In the genomic region with DNA sequence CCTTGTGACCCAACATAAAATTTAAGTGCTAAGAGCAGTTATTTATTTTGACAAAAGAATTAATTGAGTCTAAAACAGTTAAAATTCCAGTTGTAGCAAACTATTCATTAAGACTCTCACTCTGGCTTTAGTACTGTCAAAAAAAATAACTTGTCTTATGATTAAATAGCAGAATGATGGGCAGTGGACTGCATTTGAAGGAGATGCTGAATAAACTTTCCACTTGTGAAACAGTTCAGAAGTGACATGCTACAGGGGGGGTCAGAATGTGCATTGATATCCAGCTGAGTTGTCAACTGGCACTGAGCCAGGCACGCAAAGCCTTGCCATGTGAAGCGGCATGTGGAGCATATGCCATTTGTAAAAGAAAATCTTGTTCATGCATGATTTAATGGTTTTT, we compare ENCODE assay signal across 1 cellular context.
TF ChIP-seq lines count a peak whose summit lies in the region.

No MANE protein-coding gene starts in this region.

TF ChIP-seq in HEK293, 187 proteins besides CTCF, POLR2A, EP300 and RAD21 (continued from another document and continues in another):
- TF ChIP-seq, protein P1, sequence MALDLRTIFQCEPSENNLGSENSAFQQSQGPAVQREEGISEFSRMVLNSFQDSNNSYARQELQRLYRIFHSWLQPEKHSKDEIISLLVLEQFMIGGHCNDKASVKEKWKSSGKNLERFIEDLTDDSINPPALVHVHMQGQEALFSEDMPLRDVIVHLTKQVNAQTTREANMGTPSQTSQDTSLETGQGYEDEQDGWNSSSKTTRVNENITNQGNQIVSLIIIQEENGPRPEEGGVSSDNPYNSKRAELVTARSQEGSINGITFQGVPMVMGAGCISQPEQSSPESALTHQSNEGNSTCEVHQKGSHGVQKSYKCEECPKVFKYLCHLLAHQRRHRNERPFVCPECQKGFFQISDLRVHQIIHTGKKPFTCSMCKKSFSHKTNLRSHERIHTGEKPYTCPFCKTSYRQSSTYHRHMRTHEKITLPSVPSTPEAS (tag by site-specific recombination; IDR thresholded peaks at IDR 0.05), result peak; percentile 12; the same call in 1 of the 2 replicates
- TF ChIP-seq, protein P2, sequence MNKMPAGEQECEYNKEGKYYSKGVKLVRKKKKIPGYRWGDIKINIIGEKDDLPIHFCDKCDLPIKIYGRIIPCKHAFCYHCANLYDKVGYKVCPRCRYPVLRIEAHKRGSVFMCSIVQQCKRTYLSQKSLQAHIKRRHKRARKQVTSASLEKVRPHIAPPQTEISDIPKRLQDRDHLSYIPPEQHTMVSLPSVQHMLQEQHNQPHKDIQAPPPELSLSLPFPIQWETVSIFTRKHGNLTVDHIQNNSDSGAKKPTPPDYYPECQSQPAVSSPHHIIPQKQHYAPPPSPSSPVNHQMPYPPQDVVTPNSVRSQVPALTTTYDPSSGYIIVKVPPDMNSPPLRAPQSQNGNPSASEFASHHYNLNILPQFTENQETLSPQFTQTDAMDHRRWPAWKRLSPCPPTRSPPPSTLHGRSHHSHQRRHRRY (tag by site-specific recombination; IDR thresholded peaks at IDR 0.05), result 0 out of 2 replicates have a peak, but pooled peaks have one; percentile 18
- no peak for TF ChIP-seq KLF16 (tag by site-specific recombination; IDR thresholded peaks at IDR 0.05)
- TF ChIP-seq, protein P3, sequence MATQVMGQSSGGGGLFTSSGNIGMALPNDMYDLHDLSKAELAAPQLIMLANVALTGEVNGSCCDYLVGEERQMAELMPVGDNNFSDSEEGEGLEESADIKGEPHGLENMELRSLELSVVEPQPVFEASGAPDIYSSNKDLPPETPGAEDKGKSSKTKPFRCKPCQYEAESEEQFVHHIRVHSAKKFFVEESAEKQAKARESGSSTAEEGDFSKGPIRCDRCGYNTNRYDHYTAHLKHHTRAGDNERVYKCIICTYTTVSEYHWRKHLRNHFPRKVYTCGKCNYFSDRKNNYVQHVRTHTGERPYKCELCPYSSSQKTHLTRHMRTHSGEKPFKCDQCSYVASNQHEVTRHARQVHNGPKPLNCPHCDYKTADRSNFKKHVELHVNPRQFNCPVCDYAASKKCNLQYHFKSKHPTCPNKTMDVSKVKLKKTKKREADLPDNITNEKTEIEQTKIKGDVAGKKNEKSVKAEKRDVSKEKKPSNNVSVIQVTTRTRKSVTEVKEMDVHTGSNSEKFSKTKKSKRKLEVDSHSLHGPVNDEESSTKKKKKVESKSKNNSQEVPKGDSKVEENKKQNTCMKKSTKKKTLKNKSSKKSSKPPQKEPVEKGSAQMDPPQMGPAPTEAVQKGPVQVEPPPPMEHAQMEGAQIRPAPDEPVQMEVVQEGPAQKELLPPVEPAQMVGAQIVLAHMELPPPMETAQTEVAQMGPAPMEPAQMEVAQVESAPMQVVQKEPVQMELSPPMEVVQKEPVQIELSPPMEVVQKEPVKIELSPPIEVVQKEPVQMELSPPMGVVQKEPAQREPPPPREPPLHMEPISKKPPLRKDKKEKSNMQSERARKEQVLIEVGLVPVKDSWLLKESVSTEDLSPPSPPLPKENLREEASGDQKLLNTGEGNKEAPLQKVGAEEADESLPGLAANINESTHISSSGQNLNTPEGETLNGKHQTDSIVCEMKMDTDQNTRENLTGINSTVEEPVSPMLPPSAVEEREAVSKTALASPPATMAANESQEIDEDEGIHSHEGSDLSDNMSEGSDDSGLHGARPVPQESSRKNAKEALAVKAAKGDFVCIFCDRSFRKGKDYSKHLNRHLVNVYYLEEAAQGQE (tag by site-specific recombination; IDR thresholded peaks at IDR 0.05), result no peak
- TF ChIP-seq, protein P4, sequence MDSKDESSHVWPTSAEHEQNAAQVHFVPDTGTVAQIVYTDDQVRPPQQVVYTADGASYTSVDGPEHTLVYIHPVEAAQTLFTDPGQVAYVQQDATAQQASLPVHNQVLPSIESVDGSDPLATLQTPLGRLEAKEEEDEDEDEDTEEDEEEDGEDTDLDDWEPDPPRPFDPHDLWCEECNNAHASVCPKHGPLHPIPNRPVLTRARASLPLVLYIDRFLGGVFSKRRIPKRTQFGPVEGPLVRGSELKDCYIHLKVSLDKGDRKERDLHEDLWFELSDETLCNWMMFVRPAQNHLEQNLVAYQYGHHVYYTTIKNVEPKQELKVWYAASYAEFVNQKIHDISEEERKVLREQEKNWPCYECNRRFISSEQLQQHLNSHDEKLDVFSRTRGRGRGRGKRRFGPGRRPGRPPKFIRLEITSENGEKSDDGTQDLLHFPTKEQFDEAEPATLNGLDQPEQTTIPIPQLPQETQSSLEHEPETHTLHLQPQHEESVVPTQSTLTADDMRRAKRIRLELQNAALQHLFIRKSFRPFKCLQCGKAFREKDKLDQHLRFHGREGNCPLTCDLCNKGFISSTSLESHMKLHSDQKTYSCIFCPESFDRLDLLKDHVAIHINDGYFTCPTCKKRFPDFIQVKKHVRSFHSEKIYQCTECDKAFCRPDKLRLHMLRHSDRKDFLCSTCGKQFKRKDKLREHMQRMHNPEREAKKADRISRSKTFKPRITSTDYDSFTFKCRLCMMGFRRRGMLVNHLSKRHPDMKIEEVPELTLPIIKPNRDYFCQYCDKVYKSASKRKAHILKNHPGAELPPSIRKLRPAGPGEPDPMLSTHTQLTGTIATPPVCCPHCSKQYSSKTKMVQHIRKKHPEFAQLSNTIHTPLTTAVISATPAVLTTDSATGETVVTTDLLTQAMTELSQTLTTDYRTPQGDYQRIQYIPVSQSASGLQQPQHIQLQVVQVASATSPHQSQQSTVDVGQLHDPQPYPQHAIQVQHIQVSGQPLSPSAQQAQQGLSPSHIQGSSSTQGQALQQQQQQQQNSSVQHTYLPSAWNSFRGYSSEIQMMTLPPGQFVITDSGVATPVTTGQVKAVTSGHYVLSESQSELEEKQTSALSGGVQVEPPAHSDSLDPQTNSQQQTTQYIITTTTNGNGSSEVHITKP (tag by site-specific recombination; IDR thresholded peaks at IDR 0.05), result peak; percentile 50
- TF ChIP-seq ZNF596 (tag by site-specific recombination; IDR thresholded peaks at IDR 0.05), result no peak
- no peak for TF ChIP-seq ZNF521 (tag by site-specific recombination; IDR thresholded peaks at IDR 0.05)
- 0 out of 2 replicates have a peak, but pooled peaks have one; percentile 43 for TF ChIP-seq ZFP69B (tag by site-specific recombination; IDR thresholded peaks at IDR 0.05)
- TF ChIP-seq ZNF548 (tag by site-specific recombination; IDR thresholded peaks at IDR 0.05), result no peak
- TF ChIP-seq, protein P5, sequence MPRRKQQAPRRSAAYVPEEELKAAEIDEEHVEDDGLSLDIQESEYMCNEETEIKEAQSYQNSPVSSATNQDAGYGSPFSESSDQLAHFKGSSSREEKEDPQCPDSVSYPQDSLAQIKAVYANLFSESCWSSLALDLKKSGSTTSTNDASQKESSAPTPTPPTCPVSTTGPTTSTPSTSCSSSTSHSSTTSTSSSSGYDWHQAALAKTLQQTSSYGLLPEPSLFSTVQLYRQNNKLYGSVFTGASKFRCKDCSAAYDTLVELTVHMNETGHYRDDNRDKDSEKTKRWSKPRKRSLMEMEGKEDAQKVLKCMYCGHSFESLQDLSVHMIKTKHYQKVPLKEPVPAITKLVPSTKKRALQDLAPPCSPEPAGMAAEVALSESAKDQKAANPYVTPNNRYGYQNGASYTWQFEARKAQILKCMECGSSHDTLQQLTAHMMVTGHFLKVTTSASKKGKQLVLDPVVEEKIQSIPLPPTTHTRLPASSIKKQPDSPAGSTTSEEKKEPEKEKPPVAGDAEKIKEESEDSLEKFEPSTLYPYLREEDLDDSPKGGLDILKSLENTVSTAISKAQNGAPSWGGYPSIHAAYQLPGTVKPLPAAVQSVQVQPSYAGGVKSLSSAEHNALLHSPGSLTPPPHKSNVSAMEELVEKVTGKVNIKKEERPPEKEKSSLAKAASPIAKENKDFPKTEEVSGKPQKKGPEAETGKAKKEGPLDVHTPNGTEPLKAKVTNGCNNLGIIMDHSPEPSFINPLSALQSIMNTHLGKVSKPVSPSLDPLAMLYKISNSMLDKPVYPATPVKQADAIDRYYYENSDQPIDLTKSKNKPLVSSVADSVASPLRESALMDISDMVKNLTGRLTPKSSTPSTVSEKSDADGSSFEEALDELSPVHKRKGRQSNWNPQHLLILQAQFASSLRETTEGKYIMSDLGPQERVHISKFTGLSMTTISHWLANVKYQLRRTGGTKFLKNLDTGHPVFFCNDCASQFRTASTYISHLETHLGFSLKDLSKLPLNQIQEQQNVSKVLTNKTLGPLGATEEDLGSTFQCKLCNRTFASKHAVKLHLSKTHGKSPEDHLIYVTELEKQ (tag by site-specific recombination; IDR thresholded peaks at IDR 0.05; ENCODE audit: borderline replicate concordance), result peak; percentile 46; the same call in 1 of the 2 replicates
- TF ChIP-seq ZNF335 (tag by site-specific recombination; conservative IDR thresholded peaks at IDR 0.05), result no peak
- no peak for TF ChIP-seq SCRT1 (tag by site-specific recombination; IDR thresholded peaks at IDR 0.05; ENCODE audit: borderline replicate concordance)
- no peak for TF ChIP-seq ZNF621 (tag by site-specific recombination; IDR thresholded peaks at IDR 0.05)
- TF ChIP-seq ZNF664 (tag by site-specific recombination; IDR thresholded peaks at IDR 0.05), result 0 out of 2 replicates have a peak, but pooled peaks have one; percentile 17
- TF ChIP-seq ZNF350 (tag by site-specific recombination; IDR thresholded peaks at IDR 0.05), result peak; percentile 80
- no peak for TF ChIP-seq HOXA7 (CRISPR knock-in tag; IDR thresholded peaks at IDR 0.05; ENCODE audit: borderline replicate concordance)
- TF ChIP-seq WT1 (tag by site-specific recombination; IDR thresholded peaks at IDR 0.05), result peak; percentile 44; the same call in 1 of the 2 replicates
- no peak for TF ChIP-seq ZNF473 (tag by site-specific recombination; IDR thresholded peaks at IDR 0.05)
- no peak for TF ChIP-seq SP3 (tag by site-specific recombination; IDR thresholded peaks at IDR 0.05)
- peak; percentile 28; the same call in 1 of the 2 replicates for TF ChIP-seq ZBTB17 (tag by site-specific recombination; IDR thresholded peaks at IDR 0.05)
- TF ChIP-seq, protein P6, sequence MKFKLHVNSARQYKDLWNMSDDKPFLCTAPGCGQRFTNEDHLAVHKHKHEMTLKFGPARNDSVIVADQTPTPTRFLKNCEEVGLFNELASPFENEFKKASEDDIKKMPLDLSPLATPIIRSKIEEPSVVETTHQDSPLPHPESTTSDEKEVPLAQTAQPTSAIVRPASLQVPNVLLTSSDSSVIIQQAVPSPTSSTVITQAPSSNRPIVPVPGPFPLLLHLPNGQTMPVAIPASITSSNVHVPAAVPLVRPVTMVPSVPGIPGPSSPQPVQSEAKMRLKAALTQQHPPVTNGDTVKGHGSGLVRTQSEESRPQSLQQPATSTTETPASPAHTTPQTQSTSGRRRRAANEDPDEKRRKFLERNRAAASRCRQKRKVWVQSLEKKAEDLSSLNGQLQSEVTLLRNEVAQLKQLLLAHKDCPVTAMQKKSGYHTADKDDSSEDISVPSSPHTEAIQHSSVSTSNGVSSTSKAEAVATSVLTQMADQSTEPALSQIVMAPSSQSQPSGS (tag by site-specific recombination; IDR thresholded peaks at IDR 0.05; ENCODE audit: low read depth), result no peak
- TF ChIP-seq ZFP41 (tag by site-specific recombination; IDR thresholded peaks at IDR 0.05; ENCODE audit: borderline replicate concordance), result no peak
- no peak for TF ChIP-seq TCF7L2 (IDR thresholded peaks at IDR 0.05; ENCODE audit: borderline replicate concordance, low read depth, low read length)
- TF ChIP-seq ZNF433 (tag by site-specific recombination; IDR thresholded peaks at IDR 0.05; ENCODE audit: low read depth), result no peak
- no peak for TF ChIP-seq ZNF837 (tag by site-specific recombination; IDR thresholded peaks at IDR 0.05)
- no peak for TF ChIP-seq ZNF211 (tag by site-specific recombination; IDR thresholded peaks at IDR 0.05; ENCODE audit: low read depth)
- TF ChIP-seq, protein P7, sequence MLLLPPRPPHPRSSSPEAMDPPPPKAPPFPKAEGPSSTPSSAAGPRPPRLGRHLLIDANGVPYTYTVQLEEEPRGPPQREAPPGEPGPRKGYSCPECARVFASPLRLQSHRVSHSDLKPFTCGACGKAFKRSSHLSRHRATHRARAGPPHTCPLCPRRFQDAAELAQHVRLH (tag by site-specific recombination; IDR thresholded peaks at IDR 0.05), result peak; percentile 63
- peak; percentile 99 for TF ChIP-seq ZNF660 (tag by site-specific recombination; IDR thresholded peaks at IDR 0.05)
- no peak; the same call in 1 of the 2 replicates for TF ChIP-seq GLIS2 (tag by site-specific recombination; IDR thresholded peaks at IDR 0.05)
- TF ChIP-seq ZNF677 (tag by site-specific recombination; IDR thresholded peaks at IDR 0.05), result no peak
- no peak for TF ChIP-seq ZNF416 (tag by site-specific recombination; IDR thresholded peaks at IDR 0.05)
- TF ChIP-seq ZFHX2 (tag by site-specific recombination; conservative IDR thresholded peaks at IDR 0.05), result no peak
- TF ChIP-seq, protein P8, sequence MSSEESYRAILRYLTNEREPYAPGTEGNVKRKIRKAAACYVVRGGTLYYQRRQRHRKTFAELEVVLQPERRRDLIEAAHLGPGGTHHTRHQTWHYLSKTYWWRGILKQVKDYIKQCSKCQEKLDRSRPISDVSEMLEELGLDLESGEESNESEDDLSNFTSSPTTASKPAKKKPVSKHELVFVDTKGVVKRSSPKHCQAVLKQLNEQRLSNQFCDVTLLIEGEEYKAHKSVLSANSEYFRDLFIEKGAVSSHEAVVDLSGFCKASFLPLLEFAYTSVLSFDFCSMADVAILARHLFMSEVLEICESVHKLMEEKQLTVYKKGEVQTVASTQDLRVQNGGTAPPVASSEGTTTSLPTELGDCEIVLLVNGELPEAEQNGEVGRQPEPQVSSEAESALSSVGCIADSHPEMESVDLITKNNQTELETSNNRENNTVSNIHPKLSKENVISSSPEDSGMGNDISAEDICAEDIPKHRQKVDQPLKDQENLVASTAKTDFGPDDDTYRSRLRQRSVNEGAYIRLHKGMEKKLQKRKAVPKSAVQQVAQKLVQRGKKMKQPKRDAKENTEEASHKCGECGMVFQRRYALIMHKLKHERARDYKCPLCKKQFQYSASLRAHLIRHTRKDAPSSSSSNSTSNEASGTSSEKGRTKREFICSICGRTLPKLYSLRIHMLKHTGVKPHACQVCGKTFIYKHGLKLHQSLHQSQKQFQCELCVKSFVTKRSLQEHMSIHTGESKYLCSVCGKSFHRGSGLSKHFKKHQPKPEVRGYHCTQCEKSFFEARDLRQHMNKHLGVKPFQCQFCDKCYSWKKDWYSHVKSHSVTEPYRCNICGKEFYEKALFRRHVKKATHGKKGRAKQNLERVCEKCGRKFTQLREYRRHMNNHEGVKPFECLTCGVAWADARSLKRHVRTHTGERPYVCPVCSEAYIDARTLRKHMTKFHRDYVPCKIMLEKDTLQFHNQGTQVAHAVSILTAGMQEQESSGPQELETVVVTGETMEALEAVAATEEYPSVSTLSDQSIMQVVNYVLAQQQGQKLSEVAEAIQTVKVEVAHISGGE (tag by site-specific recombination; conservative IDR thresholded peaks at IDR 0.05; ENCODE audit: low read depth), result no peak
- TF ChIP-seq KLF7 (tag by site-specific recombination; IDR thresholded peaks at IDR 0.05; ENCODE audit: borderline replicate concordance), result no peak
- no peak for TF ChIP-seq YY1 (tag by site-specific recombination; IDR thresholded peaks at IDR 0.05)
- TF ChIP-seq, protein P9, sequence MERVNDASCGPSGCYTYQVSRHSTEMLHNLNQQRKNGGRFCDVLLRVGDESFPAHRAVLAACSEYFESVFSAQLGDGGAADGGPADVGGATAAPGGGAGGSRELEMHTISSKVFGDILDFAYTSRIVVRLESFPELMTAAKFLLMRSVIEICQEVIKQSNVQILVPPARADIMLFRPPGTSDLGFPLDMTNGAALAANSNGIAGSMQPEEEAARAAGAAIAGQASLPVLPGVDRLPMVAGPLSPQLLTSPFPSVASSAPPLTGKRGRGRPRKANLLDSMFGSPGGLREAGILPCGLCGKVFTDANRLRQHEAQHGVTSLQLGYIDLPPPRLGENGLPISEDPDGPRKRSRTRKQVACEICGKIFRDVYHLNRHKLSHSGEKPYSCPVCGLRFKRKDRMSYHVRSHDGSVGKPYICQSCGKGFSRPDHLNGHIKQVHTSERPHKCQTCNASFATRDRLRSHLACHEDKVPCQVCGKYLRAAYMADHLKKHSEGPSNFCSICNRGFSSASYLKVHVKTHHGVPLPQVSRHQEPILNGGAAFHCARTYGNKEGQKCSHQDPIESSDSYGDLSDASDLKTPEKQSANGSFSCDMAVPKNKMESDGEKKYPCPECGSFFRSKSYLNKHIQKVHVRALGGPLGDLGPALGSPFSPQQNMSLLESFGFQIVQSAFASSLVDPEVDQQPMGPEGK (tag by site-specific recombination; IDR thresholded peaks at IDR 0.05), result peak; percentile 94
